Comparison of ENCODE assay signal across 20 cellular contexts in genomic region chr2:100900156-100900795, GRCh38.
"Had no signal": no experiment of that assay in that cellular context is flagged by ENCODE, and none has a peak within 500 bp of the region (broad histone marks: within the 10 kb centered on the region; RNA-seq: fewer than 3 reads in every experiment).

No MANE protein-coding gene starts in this region.

- H3K4me1 Mint-ChIP-seq: naive B cell, neural crest cell had no signal

- H3K27me3 ChIP-seq: adrenal gland, dorsolateral prefrontal cortex, esophagus muscularis mucosa, heart right ventricle, thyroid gland had no signal

- H3K36me3 Mint-ChIP-seq: naive B cell had no signal

- H3K9me3 ChIP-seq: adrenal gland, esophagus muscularis mucosa, mucosa of descending colon, thyroid gland had no signal

- H3K27ac Mint-ChIP-seq: activated naive CD4-positive, alpha-beta T cell treated with anti-CD3 and anti-CD28 coated beads, Interleukin-2, amount 50 U/mL, for 72 hours; activated T-helper 1 cell treated with anti-CD3 and anti-CD28 coated beads, Interleukin-12 subunit alpha, Interleukin-12 subunit beta, Interleukin-2, Interleukin-4 antibody, amounts not matched to agents 30 ng/mL and 10 ng/mL and 1 ng/mL, durations not matched to agents 14 hours and 24 hours and 36 hours had no signal

- H3K4me3 Mint-ChIP-seq: activated T-helper 1 cell treated with anti-CD3 and anti-CD28 coated beads, Interleukin-12 subunit alpha, Interleukin-12 subunit beta, Interleukin-2, Interleukin-4 antibody, amounts not matched to agents 30 ng/mL and 10 ng/mL and 1 ng/mL, durations not matched to agents 14 hours and 24 hours and 36 hours; naive B cell; neural crest cell had no signal

- ATAC-seq: activated naive CD4-positive, alpha-beta T cell treated with anti-CD3 and anti-CD28 coated beads, Interleukin-2, amount 50 U/mL, for 72 hours; heart right ventricle; mucosa of descending colon had no signal

- H3K4me3 ChIP-seq: adrenal gland, dorsolateral prefrontal cortex, esophagus muscularis mucosa, heart right ventricle, mucosa of descending colon, thyroid gland had no signal

- DNase-seq: activated CD4-positive, alpha-beta T cell treated with anti-CD3 and anti-CD28 coated beads, Interleukin-2, amount 50 U/mL, for 4 hours; activated gamma-delta T cell treated with Interleukin-2 at 50 U/mL for 16 hours; adrenal gland; central memory CD4-positive, alpha-beta T cell; dorsolateral prefrontal cortex; heart right ventricle; kidney glomerular epithelial cell; mesenchymal stem cell; mucosa of descending colon; naive B cell; retina; stimulated activated CD4-positive, alpha-beta T cell treated with anti-CD3 and anti-CD28 coated beads, Interleukin-12 subunit alpha, Interleukin-12 subunit beta, amount 100 ng/mL, for 4 hours; stimulated activated CD4-positive, alpha-beta T cell treated with anti-CD3 and anti-CD28 coated beads, Interleukin-1b, Interleukin-23, amount 100 ng/mL, for 48 hours; stimulated activated CD8-positive, alpha-beta memory T cell treated with anti-CD3 and anti-CD28 coated beads, Interleukin-4, amount 100 ng/mL, for 48 hours; stimulated activated naive CD4-positive, alpha-beta T cell treated with Interleukin-2 at 50 U/mL for 16 hours; thyroid gland had no signal

- H3K36me3 ChIP-seq: adrenal gland, thyroid gland had no signal

- H3K27ac ChIP-seq: adrenal gland, dorsolateral prefrontal cortex, esophagus muscularis mucosa, heart right ventricle, thyroid gland had no signal
